ENCODE assay signal across 21 cellular contexts in the genomic region with DNA sequence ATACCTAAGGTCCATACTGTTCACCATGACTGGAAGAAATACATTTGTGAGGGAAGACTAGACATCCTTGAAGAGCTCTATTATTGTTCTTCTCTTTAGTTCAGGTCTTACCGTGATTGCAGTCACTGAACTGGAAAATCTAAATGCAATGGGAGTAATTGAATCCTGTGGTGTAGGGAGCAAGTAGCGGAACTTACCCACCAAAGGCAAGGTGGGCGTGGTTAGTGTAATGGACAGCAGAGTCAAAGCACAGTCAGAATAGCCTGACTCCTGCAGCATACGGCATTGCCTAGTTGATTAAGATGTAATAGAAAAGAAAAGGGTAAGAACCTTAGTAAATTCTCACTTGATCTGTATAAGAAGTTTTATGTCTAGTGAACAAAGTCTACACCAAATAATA.
DNase-seq lines count a peak whose midpoint lies in the region; ATAC-seq lines count a peak whose summit lies in the region.
"Had no signal": no experiment of that assay in that cellular context is flagged by ENCODE, and none has a peak within 500 bp of the region (broad histone marks: within the 10 kb centered on the region; RNA-seq: fewer than 3 reads in every experiment).

No MANE protein-coding gene starts in this region.

- ATAC-seq in HG03520 (IDR thresholded peaks at IDR 0.05; ENCODE audit: unreplicated experiment) (no peak), HG03354 (IDR thresholded peaks at IDR 0.05; ENCODE audit: poor library complexity, severe bottlenecking, unreplicated experiment) (no peak)
- ATAC-seq: HCT116, K562 had no signal

- DNase-seq in NCI-H69 (lab: John Stamatoyannopoulos, UW) (peak; percentile 23), glomerular visceral epithelial cell (ENCODE audit: extremely low spot score) (peak; percentile 1), left kidney (ENCODE audit: low read depth, low spot score) (peak; percentile 38), NCI-H1930 (lab: John Stamatoyannopoulos, UW) (no peak)
- DNase-seq: ACHN; BE2C; C1 segment of cervical spinal cord; Caco-2; CD4-positive, CD25-positive, alpha-beta regulatory T cell; CD8-positive, alpha-beta memory T cell; DMS153; DMS79; GDM1; GOT3; H7; HFFc6; IMR-90 had no signal

Comparison
In these comparisons a context has a peak if more than half of its experiments do, and no peak if none do; other contexts are left out.
1. DNase-seq: peak in NCI-H69 (single experiment), glomerular visceral epithelial cell (single experiment) and left kidney (single experiment); none in NCI-H1930 (0 of 2).